ENCODE assay signal across 1 cellular context in the genomic region with DNA sequence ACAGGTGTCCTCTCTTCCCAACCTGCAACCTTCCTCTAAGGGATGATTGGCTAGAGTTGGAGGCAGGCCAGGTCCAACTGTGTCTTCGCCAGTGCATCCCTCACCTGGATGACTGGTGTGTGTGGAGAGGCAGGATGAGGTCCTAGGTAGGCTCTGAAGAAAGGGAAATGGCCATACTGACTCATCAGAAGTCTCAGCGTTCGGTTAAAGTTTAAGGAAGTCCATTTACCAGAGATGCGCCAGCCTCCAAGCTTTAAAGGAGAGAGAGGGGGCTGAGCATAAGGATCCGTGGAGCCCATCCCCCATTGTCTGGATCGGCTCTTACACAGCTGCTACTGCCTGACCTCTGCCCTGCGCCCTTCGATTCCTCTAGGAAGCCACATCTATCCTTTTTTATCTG.
TF ChIP-seq lines count a peak whose summit lies in the region.

No MANE protein-coding gene starts in this region.

TF ChIP-seq in H1, 55 proteins besides CTCF, POLR2A, EP300 and RAD21:
- TF ChIP-seq, protein P1, sequence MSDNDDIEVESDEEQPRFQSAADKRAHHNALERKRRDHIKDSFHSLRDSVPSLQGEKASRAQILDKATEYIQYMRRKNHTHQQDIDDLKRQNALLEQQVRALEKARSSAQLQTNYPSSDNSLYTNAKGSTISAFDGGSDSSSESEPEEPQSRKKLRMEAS (IDR thresholded peaks at IDR 0.05), result no peak
- no peak for TF ChIP-seq BRCA1 (IDR thresholded peaks at IDR 0.05; ENCODE audit: low read depth, low read length)
- TF ChIP-seq HDAC2 (IDR thresholded peaks at IDR 0.05; ENCODE audit: borderline replicate concordance in 1 of 2, low read depth in 2 of 2, low read length in 2 of 2), result no peak
- TF ChIP-seq RXRA (IDR thresholded peaks at IDR 0.05; ENCODE audit: insufficient read depth, low read depth, low read length), result no peak
- TF ChIP-seq BCL11A (IDR thresholded peaks at IDR 0.05; ENCODE audit: low read depth in 2 of 2, low read length in 2 of 2), result no peak
- TF ChIP-seq KDM4A (IDR thresholded peaks at IDR 0.05; ENCODE audit: low read depth, low read length, severe bottlenecking), result no peak
- no peak for TF ChIP-seq SIN3A (conservative IDR thresholded peaks at IDR 0.05 in 1 of 2, IDR thresholded peaks at IDR 0.05 in 1 of 2; ENCODE audit: low read depth in 1 of 2, low read length in 2 of 2)
- no peak for TF ChIP-seq FOSL1 (IDR thresholded peaks at IDR 0.05; ENCODE audit: insufficient read depth, low read depth, low read length)
- no peak for TF ChIP-seq TAF1 (IDR thresholded peaks at IDR 0.05; ENCODE audit: low read depth, low read length)
- TF ChIP-seq YY1 (IDR thresholded peaks at IDR 0.05; ENCODE audit: low read depth, low read length), result no peak
- no peak for TF ChIP-seq TEAD4 (IDR thresholded peaks at IDR 0.05; ENCODE audit: low read depth, low read length)
- TF ChIP-seq SAP30 (IDR thresholded peaks at IDR 0.05; ENCODE audit: insufficient read depth, insufficient replicate concordance, low read length), result no peak
- TF ChIP-seq, protein P2, sequence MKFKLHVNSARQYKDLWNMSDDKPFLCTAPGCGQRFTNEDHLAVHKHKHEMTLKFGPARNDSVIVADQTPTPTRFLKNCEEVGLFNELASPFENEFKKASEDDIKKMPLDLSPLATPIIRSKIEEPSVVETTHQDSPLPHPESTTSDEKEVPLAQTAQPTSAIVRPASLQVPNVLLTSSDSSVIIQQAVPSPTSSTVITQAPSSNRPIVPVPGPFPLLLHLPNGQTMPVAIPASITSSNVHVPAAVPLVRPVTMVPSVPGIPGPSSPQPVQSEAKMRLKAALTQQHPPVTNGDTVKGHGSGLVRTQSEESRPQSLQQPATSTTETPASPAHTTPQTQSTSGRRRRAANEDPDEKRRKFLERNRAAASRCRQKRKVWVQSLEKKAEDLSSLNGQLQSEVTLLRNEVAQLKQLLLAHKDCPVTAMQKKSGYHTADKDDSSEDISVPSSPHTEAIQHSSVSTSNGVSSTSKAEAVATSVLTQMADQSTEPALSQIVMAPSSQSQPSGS (IDR thresholded peaks at IDR 0.05; ENCODE audit: low read length), result no peak
- no peak for TF ChIP-seq KDM5A (IDR thresholded peaks at IDR 0.05; ENCODE audit: low read length)
- TF ChIP-seq SIRT6 (IDR thresholded peaks at IDR 0.05; ENCODE audit: low read length), result no peak
- no peak for TF ChIP-seq RFX5 (IDR thresholded peaks at IDR 0.05; ENCODE audit: borderline replicate concordance, low read depth, low read length)
- TF ChIP-seq SUZ12 (IDR thresholded peaks at IDR 0.05; ENCODE audit: low read length), result no peak
- TF ChIP-seq CBX8 (IDR thresholded peaks at IDR 0.05; ENCODE audit: borderline replicate concordance, low read depth, low read length), result no peak
